In the genomic region with DNA sequence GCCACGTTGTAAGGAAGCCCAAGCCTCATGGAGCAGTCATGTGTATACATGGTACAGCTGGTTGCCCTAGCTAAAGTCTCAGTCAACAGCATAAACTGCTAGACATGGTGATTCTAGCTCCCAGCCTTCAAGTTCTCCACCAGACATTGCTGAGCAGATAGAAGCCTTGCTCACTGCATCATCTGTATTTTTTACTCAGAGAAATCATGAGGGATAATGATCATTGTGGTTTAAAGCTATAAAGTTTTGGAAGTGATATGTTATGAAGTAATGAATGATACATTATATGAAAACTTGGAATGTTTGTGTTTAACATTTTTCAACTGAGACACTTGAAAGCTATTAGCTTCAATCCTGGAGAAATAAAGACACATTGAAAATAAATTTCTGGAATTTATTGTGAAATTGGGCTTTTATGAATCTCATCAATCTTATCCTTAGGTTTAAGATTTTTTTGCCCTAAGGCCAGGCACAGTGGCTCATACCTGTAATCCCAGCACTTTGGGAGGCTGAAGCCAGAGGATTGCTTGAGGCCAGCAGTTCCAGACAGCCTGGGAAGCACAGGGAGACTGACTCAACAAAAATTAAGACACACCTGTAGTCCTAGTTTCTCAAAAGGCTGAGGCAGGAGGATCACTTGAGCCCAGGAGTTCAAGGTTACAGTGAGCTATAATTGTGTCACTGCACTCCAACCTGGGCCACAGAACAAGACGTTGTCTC, we compare ENCODE assay signal across 22 cellular contexts. TPM values are rescaled to one million over a fixed set of nuclear protein-coding genes. Genes with fewer than 3 reads are reported as not detected.
DNase-seq lines count a peak whose midpoint lies in the region; ATAC-seq and TF ChIP-seq lines count a peak whose summit lies in the region.
"Had no signal": no experiment of that assay in that cellular context is flagged by ENCODE, and none has a peak within 500 bp of the region (broad histone marks: within the 10 kb centered on the region; RNA-seq: fewer than 3 reads in every experiment).

No MANE protein-coding gene starts in this region.

- H3K27me3 ChIP-seq in osteoblast (ENCODE audit: insufficient read depth, low read length) (no peaks in the 10 kb centered on the region), dorsolateral prefrontal cortex (peaks cover 0 to 10% (median 0%) of the 10 kb centered on the region in 45 donors)

- H3K4me1 Mint-ChIP-seq in effector memory CD8-positive, alpha-beta T cell (ENCODE audit: low read depth in 2 of 2), result peaks cover 13 to 16% of the 10 kb centered on the region in 2 donors

- peaks cover 60 to 66% of the 10 kb centered on the region in 2 donors for H3K27me3 Mint-ChIP-seq in effector memory CD8-positive, alpha-beta T cell

- no peaks in the 10 kb centered on the region for H3K36me3 Mint-ChIP-seq in effector memory CD8-positive, alpha-beta T cell (ENCODE audit: insufficient read depth)
- H3K36me3 Mint-ChIP-seq: IgD-negative memory B cell had no signal

- intact Hi-C loops in dorsolateral prefrontal cortex (cut with DNase I), result no loop called here

- peak; percentile 90 for DNase-seq in AG04449 (ENCODE audit: low read depth, low spot score)
- peak; percentile 16 for DNase-seq in GM03348 (ENCODE audit: low spot score)
- peak; percentile 21 for DNase-seq in coronary artery (ENCODE audit: low spot score)
- peak; percentile 62 for DNase-seq in osteoblast (ENCODE audit: insufficient read length, low spot score, missing footprints)
- no peak for DNase-seq in activated T-cell treated with anti-CD3 and anti-CD28 coated beads, Interleukin-2, amount 50 U/mL, for 1 hour
- no peak for DNase-seq in dorsolateral prefrontal cortex
- DNase-seq in effector memory CD8-positive, alpha-beta T cell, result no peak
- no peak for DNase-seq in NCI-H1105 treated with DMSO at 0.1 percent for 48 hours (lab: John Stamatoyannopoulos, UW)
- DNase-seq: DMS 273 treated with DMSO at 0.1 percent for 48 hours, GOT3, NCI-H1105, NCI-H1694 treated with DMSO at 0.1 percent for 48 hours, NCI-H2107, NCI-H2227 treated with DMSO at 0.1 percent for 48 hours, NCI-H524 treated with DMSO at 0.1 percent for 48 hours, SW 1271 had no signal

- no peak for TF ChIP-seq CTCF in AG04449 (IDR thresholded peaks at IDR 0.05; ENCODE audit: insufficient read depth, low read length, missing control alignments)
- no peak for TF ChIP-seq CTCF in coronary artery (IDR thresholded peaks at IDR 0.05)
- TF ChIP-seq CTCF in osteoblast (IDR thresholded peaks at IDR 0.05; ENCODE audit: extremely low read depth, low read depth, low read length), result no peak
- no peak for TF ChIP-seq CTCF in dorsolateral prefrontal cortex (IDR thresholded peaks at IDR 0.05 in 54 of 56, conservative IDR thresholded peaks at IDR 0.05 in 2 of 56; ENCODE audit: low read depth in 1 of 56, partially characterized antibody in 56 of 56)

- H2AFZ ChIP-seq in osteoblast (ENCODE audit: low read length), result peak overlapping the region; percentile 45

- H3K79me2 ChIP-seq in osteoblast (ENCODE audit: insufficient read depth, low read length), result peaks cover under 1% of the 10 kb centered on the region

- POLR2A ChIA-PET in AG04449 (lab: Yijun Ruan, JAX), result interaction anchor here (0.9 to 1.4 kb wide), 3 partner anchors 17 to 68 kb away, joined by 3 to 15 read pairs (median 6); partner anchors contain the start of genes CBLN3 and KHNYN

- ATAC-seq in effector memory CD8-positive, alpha-beta T cell (replicated peaks), result no peak

- no peak overlapping the region for H3K27ac Mint-ChIP-seq in effector memory CD8-positive, alpha-beta T cell
- H3K27ac Mint-ChIP-seq: IgD-negative memory B cell had no signal

- H3K4me3 Mint-ChIP-seq in effector memory CD8-positive, alpha-beta T cell, result no peak overlapping the region
- H3K4me3 Mint-ChIP-seq: IgD-negative memory B cell had no signal

- H3K9me3 ChIP-seq in osteoblast (ENCODE audit: low read depth, low read length), result no peaks in the 10 kb centered on the region

- H4K20me1 ChIP-seq in osteoblast (ENCODE audit: insufficient read depth, low read length), result no peaks in the 10 kb centered on the region

- no peaks in the 10 kb centered on the region for H3K9me3 Mint-ChIP-seq in effector memory CD8-positive, alpha-beta T cell
- H3K9me3 Mint-ChIP-seq: IgD-negative memory B cell had no signal

- H3K4me2 ChIP-seq in osteoblast (ENCODE audit: insufficient read depth, low read length), result peak overlapping the region; percentile 23

- CTCF ChIA-PET in AG04449 (lab: Yijun Ruan, JAX), result interaction anchor here (0.8 to 7.5 kb wide), 18 partner anchors 11 to 79 kb away, joined by 3 to 79 read pairs (median 5); partner anchors contain the start of genes ADCY4, CBLN3, CIDEB and KHNYN

- peaks cover 52% of the 10 kb centered on the region for H3K4me1 ChIP-seq in osteoblast (ENCODE audit: insufficient read depth, low read length)

- H3K4me3 ChIP-seq in AG04449 (ENCODE audit: low read depth, low read length), result no peak overlapping the region
- H3K4me3 ChIP-seq in coronary artery, result no peak overlapping the region
- no peak overlapping the region for H3K4me3 ChIP-seq in osteoblast (ENCODE audit: insufficient read depth, low read length)
- H3K4me3 ChIP-seq in dorsolateral prefrontal cortex, result no peak overlapping the region

- H3K36me3 ChIP-seq in osteoblast (ENCODE audit: insufficient read depth, low read length), result no peaks in the 10 kb centered on the region

- H3K27ac ChIP-seq in coronary artery, result no peak overlapping the region
- H3K27ac ChIP-seq in osteoblast (ENCODE audit: low read depth, low read length), result peak overlapping the region; percentile 92
- H3K27ac ChIP-seq in dorsolateral prefrontal cortex, result no peak overlapping the region
- H3K27ac ChIP-seq: 22Rv1, C4-2B had no signal

RNA-seq across cellular contexts. Expression of gene NFATC4, which starts 5.6 kb away (rescaled TPM):
- total RNA-seq in osteoblast (101 and 107 TPM in 2 replicates), dorsolateral prefrontal cortex (10 to 100 TPM in 118 of 120 experiments, 1 to 10 TPM in 2; 7.6 to 62.6 (median 19.4) TPM)

RNA-seq across cellular contexts. Expression of gene RIPK3, which starts 22.6 kb away (rescaled TPM):
- total RNA-seq in osteoblast (9.1 and 11.9 TPM in 2 replicates), dorsolateral prefrontal cortex (1 to 10 TPM in 90 of 120 experiments, under 1 TPM in 28, not detected in 2; 0.23 to 5.4 (median 1.5) TPM)
- total RNA-seq: Daoy, LHCN-M2, SK-MEL-5 had no signal

RNA-seq across cellular contexts. Expression of gene ADCY4, which starts 27.5 kb away (rescaled TPM):
- 17.7 and 18.8 TPM in 2 replicates for total RNA-seq in osteoblast
- 10 to 100 TPM in 49 of 120 experiments, 1 to 10 TPM in 71; 2.6 to 21.6 (median 8.7) TPM for total RNA-seq in dorsolateral prefrontal cortex
- total RNA-seq: SK-MEL-5 had no signal

RNA-seq across cellular contexts. Expression of gene NYNRIN, which starts 36.4 kb away (rescaled TPM):
- total RNA-seq in osteoblast, result 7.2 and 9.1 TPM in 2 replicates
- total RNA-seq in dorsolateral prefrontal cortex, result 10 to 100 TPM in 9 of 120 experiments, 1 to 10 TPM in 111; 2.3 to 15.3 (median 6.3) TPM

RNA-seq across cellular contexts. Expression of gene LTB4R, which starts 51.1 kb away (rescaled TPM):
- total RNA-seq in osteoblast (1.2 and 1.8 TPM in 2 replicates), dorsolateral prefrontal cortex (1 to 10 TPM; 1.1 to 7.0 (median 2.7) TPM)

Comparison
In these comparisons a context has a peak if more than half of its experiments do, and no peak if none do; other contexts are left out.
1. DNase-seq: peak in AG04449 (single experiment), GM03348 (single experiment), coronary artery (single experiment) and osteoblast (single experiment); none in activated T-cell treated with anti-CD3 and anti-CD28 coated beads, Interleukin-2, amount 50 U/mL, for 1 hour (single experiment), dorsolateral prefrontal cortex (0 of 10), effector memory CD8-positive, alpha-beta T cell (0 of 3) and NCI-H1105 treated with DMSO at 0.1 percent for 48 hours (single experiment).